Comparison of ENCODE assay signal across 8 cellular contexts in the genomic region with DNA sequence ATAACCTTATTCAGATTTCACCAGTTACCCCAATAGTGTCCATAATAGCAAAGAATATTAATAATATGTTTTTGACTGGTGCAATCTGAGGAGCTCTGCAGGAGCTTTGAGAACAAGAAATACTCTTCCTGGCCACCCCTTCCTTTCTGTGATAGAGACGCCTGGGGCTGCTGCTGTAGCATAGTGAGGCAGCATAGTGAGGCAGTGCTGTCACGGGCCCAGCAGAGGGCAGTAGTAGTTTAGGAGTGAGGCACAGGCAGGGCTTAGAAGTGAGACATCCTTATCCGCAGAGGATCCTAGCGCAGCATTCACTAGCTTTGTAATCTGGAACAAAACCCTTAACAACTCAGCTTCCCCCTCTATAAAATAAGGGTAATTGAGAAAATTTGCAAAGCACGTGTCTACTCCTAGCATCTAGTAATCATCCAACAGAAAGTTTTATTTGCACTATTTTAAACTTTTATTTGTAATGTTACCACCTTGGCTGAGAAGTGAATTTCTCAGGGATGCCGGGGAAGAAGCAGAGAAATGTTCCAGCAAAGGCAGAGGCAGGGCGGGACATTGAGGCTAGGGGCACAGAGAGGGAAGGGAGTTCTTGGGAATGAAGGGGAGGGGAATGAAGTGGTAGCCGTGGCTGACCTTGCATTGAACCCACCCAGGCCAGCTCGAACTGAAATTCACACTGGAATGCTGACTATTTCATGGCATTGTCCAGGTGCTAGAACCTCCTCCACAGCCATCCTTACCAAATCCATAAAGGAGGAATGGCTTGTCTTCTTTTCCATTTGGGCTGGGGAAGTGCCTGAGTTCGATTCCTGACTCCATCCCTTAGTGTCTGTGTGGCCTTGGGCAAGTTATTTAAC.
DNase-seq lines count a peak whose midpoint lies in the region; ATAC-seq, FAIRE-seq and TF ChIP-seq lines count a peak whose summit lies in the region.

No MANE protein-coding gene starts in this region.

- H3K27me3 Mint-ChIP-seq in WTC11 (ENCODE audit: low read depth): no peaks in the 10 kb centered on the region

- CTCF ChIA-PET in AG04449 (lab: Yijun Ruan, JAX): interaction anchor here (0.6 to 15.4 kb wide), 38 partner anchors 11 to 444 kb away, joined by 3 to 407 read pairs (median 4); partner anchors contain the start of gene CDS2
- CTCF ChIA-PET in WTC11 (lab: Charles Lee): interaction anchor here (0.5 to 3.5 kb wide), 36 partner anchors 9 to 323 kb away, joined by 3 to 77 read pairs (median 4); partner anchors contain the start of genes CDS2 and PROKR2

- no peak overlapping the region for H3K27ac ChIP-seq in kidney (ENCODE audit: low read depth in 2 of 2, low read length in 2 of 2)

- no peak for DNase-seq in AG04449 (ENCODE audit: low read depth, low spot score)
- DNase-seq in NCI-H2196 (lab: John Stamatoyannopoulos, UW; ENCODE audit: unreplicated experiment): peak; percentile 60
- peak; percentile 87 for DNase-seq in WTC11 (ENCODE audit: low spot score)
- peak; percentile 67 for DNase-seq in bronchial epithelial cell (ENCODE audit: low read depth)
- DNase-seq in kidney: peak; percentile 79
- peak; percentile 72 for DNase-seq in stimulated activated CD4-positive, alpha-beta T cell treated with anti-CD3 and anti-CD28 coated beads, Interleukin-1b, Interleukin-23, amount 100 ng/mL, for 48 hours

- no peak overlapping the region for H3K4me3 ChIP-seq in AG04449 (ENCODE audit: low read depth, low read length)
- H3K4me3 ChIP-seq in bronchial epithelial cell (ENCODE audit: low read depth, low read length): no peak overlapping the region
- no peak overlapping the region for H3K4me3 ChIP-seq in kidney (ENCODE audit: low read length in 2 of 2)

- H3K36me3 ChIP-seq in bronchial epithelial cell (ENCODE audit: control insufficient read depth, insufficient read depth, low read length): no peaks in the 10 kb centered on the region
- H3K36me3 ChIP-seq in kidney (ENCODE audit: control insufficient read depth in 1 of 2, insufficient read depth in 2 of 2, low read length in 2 of 2): no peaks in the 10 kb centered on the region

- FAIRE-seq in bronchial epithelial cell (lab: Jason Lieb, UNC) (no peak), kidney (lab: Jason Lieb, UNC) (no peak)

- H3K27me3 ChIP-seq in bronchial epithelial cell (ENCODE audit: control insufficient read depth, insufficient read depth, low read length): no peaks in the 10 kb centered on the region

- no peak overlapping the region for H3K9ac ChIP-seq in kidney (ENCODE audit: low read length in 2 of 2)

- peak; percentile 77 for ATAC-seq in GM18517 (IDR thresholded peaks at IDR 0.05; ENCODE audit: unreplicated experiment)
- peak; percentile 80 for ATAC-seq in HG03097 (IDR thresholded peaks at IDR 0.05; ENCODE audit: low FRiP score, unreplicated experiment)
- peak; percentile 100 for ATAC-seq in WTC11

- POLR2A ChIA-PET in AG04449 (lab: Yijun Ruan, JAX): no interaction called here
- POLR2A ChIA-PET in WTC11 (lab: Charles Lee): no interaction called here

- 0 out of 2 replicates have a peak, but pooled peaks cover under 1% of the 10 kb centered on the region for H3K36me3 Mint-ChIP-seq in WTC11

- TF ChIP-seq CTCF in AG04449 (IDR thresholded peaks at IDR 0.05; ENCODE audit: insufficient read depth, low read length, missing control alignments) (peak; percentile 95), WTC11 (IDR thresholded peaks at IDR 0.05) (peak; percentile 80), bronchial epithelial cell (IDR thresholded peaks at IDR 0.05; ENCODE audit: insufficient read depth, low read length, severe bottlenecking) (peak; percentile 91), kidney (IDR thresholded peaks at IDR 0.05; ENCODE audit: borderline replicate concordance, extremely low read depth, insufficient read depth) (peak; percentile 83)

- H3K9me3 ChIP-seq in kidney (ENCODE audit: control insufficient read depth in 1 of 2, low read length in 2 of 2): no peaks in the 10 kb centered on the region

- no peak overlapping the region for H3K27ac Mint-ChIP-seq in WTC11

- H3K4me3 Mint-ChIP-seq in WTC11: no peak overlapping the region

- H3K4me1 Mint-ChIP-seq in WTC11: peaks cover 3% of the 10 kb centered on the region; the same call in 1 of the 2 replicates

- intact Hi-C loops in kidney (cut with DNase I): no loop called here

- H3K9me3 Mint-ChIP-seq in WTC11: no peaks in the 10 kb centered on the region

- H3K4me1 ChIP-seq in kidney (ENCODE audit: control insufficient read depth in 1 of 2, insufficient read depth in 1 of 2, low read depth in 1 of 2, low read length in 2 of 2): no peaks in the 10 kb centered on the region

TF ChIP-seq in WTC11, 78 proteins besides CTCF, POLR2A, EP300 and RAD21:
- TF ChIP-seq ETV6 (CRISPR knock-in tag; IDR thresholded peaks at IDR 0.05) (0 out of 2 replicates have a peak, but pooled peaks have one; percentile 22), IRF2 (CRISPR knock-in tag; IDR thresholded peaks at IDR 0.05; ENCODE audit: borderline replicate concordance, low read depth) (no peak), ZBTB43 (CRISPR knock-in tag; IDR thresholded peaks at IDR 0.05) (no peak)
